9 cellular contexts compared by ENCODE assay signal in the genomic region with DNA sequence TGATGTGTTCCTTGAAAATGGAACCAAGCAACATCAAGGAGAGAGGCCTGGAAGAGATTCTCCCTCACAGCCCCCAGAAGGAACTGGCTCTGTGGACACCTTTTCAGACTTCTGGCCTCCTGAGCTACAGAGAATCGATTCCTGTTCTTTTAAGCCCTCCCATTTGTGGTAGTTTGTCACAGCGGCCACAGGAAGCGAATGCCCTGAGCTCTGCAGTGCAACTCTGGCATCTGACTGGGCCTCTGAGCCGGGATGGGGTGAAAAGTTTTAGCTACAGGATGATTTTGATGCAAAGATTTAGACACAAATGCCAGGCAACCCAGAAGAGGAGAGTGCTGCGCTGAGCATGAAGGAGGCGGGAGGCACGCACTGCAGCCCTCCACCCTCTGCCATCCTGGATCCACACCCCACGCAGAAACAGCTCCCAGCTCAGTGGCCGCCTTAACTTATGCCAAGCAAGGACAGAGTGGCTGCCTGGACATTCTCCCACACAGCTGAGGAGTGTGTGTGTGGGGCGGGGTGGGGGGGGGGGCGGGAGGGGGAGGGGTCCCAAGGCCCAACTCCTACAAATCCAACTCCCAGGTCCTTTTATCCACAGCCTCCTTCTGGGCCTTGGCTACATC. TPM values are rescaled to one million over a fixed set of nuclear protein-coding genes. Genes with fewer than 3 reads are reported as not detected.
DNase-seq lines count a peak whose midpoint lies in the region; ATAC-seq, FAIRE-seq and TF ChIP-seq lines count a peak whose summit lies in the region.
"Had no signal": no experiment of that assay in that cellular context is flagged by ENCODE, and none has a peak within 500 bp of the region (broad histone marks: within the 10 kb centered on the region; RNA-seq: fewer than 3 reads in every experiment).

No MANE protein-coding gene starts in this region.

- H3K4me3 ChIP-seq in GM12878 (no peak overlapping the region), mesendoderm (ENCODE audit: low read length) (no peak overlapping the region), tibial artery (peak overlapping the region; percentile 89 to 91)

- H3K56ac ChIP-seq in mesendoderm (ENCODE audit: low read length) = peak overlapping the region; percentile 56

- H3K27me3 Mint-ChIP-seq in activated naive CD4-positive, alpha-beta T cell treated with anti-CD3 and anti-CD28 coated beads, Interleukin-2, amount 50 U/mL, for 24 hours = peaks cover 2% of the 10 kb centered on the region

- WGBS in GM12878 (ENCODE audit: insufficient coverage, insufficient replicate concordance, low lambda C conversion rate, missing lambda C conversion rate) = 63% methylated on average over 9 of the region's 11 CpGs
- no CpG with 5 or more reads among the region's 11 CpGs for WGBS in mesendoderm (ENCODE audit: extremely low coverage, insufficient coverage, low lambda C conversion rate)

- peaks cover 13% of the 10 kb centered on the region for H3K4me1 Mint-ChIP-seq in activated naive CD4-positive, alpha-beta T cell treated with anti-CD3 and anti-CD28 coated beads, Interleukin-2, amount 50 U/mL, for 24 hours

- no peak for DNase-seq in activated naive CD4-positive, alpha-beta T cell treated with anti-CD3 and anti-CD28 coated beads, Interleukin-2, amount 50 U/mL, for 16 hours
- DNase-seq in GM12878 (ENCODE audit: low read depth, low spot score) = no peak
- DNase-seq in mesendoderm = no peak
- no peak for DNase-seq in tibial artery
- DNase-seq in HT-29 (ENCODE audit: low spot score) = no peak
- DNase-seq in T1000 (lab: John Stamatoyannopoulos, UW) = no peak
- DNase-seq: NCI-H1694 treated with DMSO at 0.1 percent for 48 hours had no signal

- SMC1A ChIA-PET in GM12878 (lab: Charles Lee; ENCODE audit: uncharacterized antibody, unreplicated experiment) = no interaction called here

- no peak overlapping the region for H4K5ac ChIP-seq in mesendoderm (ENCODE audit: low read length)

- peak overlapping the region; percentile 39 for H3K4me3 Mint-ChIP-seq in activated naive CD4-positive, alpha-beta T cell treated with anti-CD3 and anti-CD28 coated beads, Interleukin-2, amount 50 U/mL, for 24 hours

- no peak overlapping the region for H3K9ac ChIP-seq in GM12878 (ENCODE audit: control insufficient read depth, insufficient read depth, low read length)
- no peak overlapping the region for H3K9ac ChIP-seq in mesendoderm (ENCODE audit: low read length)

- H4K20me1 ChIP-seq in GM12878 (ENCODE audit: control insufficient read depth, insufficient read depth) = no peaks in the 10 kb centered on the region

- TF ChIP-seq CTCF in GM12878 (IDR thresholded peaks at IDR 0.05 in 2 of 3, conservative IDR thresholded peaks at IDR 0.05 in 1 of 3; ENCODE audit: control insufficient read depth in 2 of 3, extremely low read depth in 1 of 3, insufficient read depth in 1 of 3, low read depth in 3 of 3, low read length in 3 of 3) (no peak), tibial artery (IDR thresholded peaks at IDR 0.05) (no peak)

- no peak overlapping the region for H2BK120ac ChIP-seq in mesendoderm (ENCODE audit: low read depth, low read length)

- H3K18ac ChIP-seq in mesendoderm (ENCODE audit: low read length) = no peak overlapping the region

- no peak overlapping the region for H2BK15ac ChIP-seq in mesendoderm (replicated peaks; ENCODE audit: low read depth)

- no peak overlapping the region for H3K23ac ChIP-seq in mesendoderm (ENCODE audit: low read length)

- H3K9me3 Mint-ChIP-seq in activated naive CD4-positive, alpha-beta T cell treated with anti-CD3 and anti-CD28 coated beads, Interleukin-2, amount 50 U/mL, for 24 hours = no peaks in the 10 kb centered on the region

- H4K8ac ChIP-seq in mesendoderm (ENCODE audit: low read depth, low read length) = no peak overlapping the region

- no peaks in the 10 kb centered on the region for H3K36me3 ChIP-seq in GM12878 (ENCODE audit: control insufficient read depth in 2 of 2, insufficient read depth in 2 of 2, low read length in 1 of 2)
- no peaks in the 10 kb centered on the region for H3K36me3 ChIP-seq in mesendoderm (ENCODE audit: control insufficient read depth, insufficient read depth, low read length)
- no peaks in the 10 kb centered on the region for H3K36me3 ChIP-seq in tibial artery

- no peaks in the 10 kb centered on the region for H3K36me3 Mint-ChIP-seq in activated naive CD4-positive, alpha-beta T cell treated with anti-CD3 and anti-CD28 coated beads, Interleukin-2, amount 50 U/mL, for 24 hours

- ATAC-seq in GM12878 = no peak
- ATAC-seq in GM19324 (IDR thresholded peaks at IDR 0.05; ENCODE audit: low FRiP score, unreplicated experiment) = no peak

- CTCF ChIA-PET in GM12878 (lab: Yijun Ruan, JAX) = no interaction called here

- no peak overlapping the region for H3K4ac ChIP-seq in mesendoderm (ENCODE audit: low read depth, low read length)

- peaks cover 8% of the 10 kb centered on the region for H3K79me1 ChIP-seq in mesendoderm (ENCODE audit: low read length)

- no peak for FAIRE-seq in GM12878 (lab: Jason Lieb, UNC)

- in situ Hi-C loops in GM12878 (cut with MboI) = no loop called here

- no peak overlapping the region for H3K27ac Mint-ChIP-seq in activated naive CD4-positive, alpha-beta T cell treated with anti-CD3 and anti-CD28 coated beads, Interleukin-2, amount 50 U/mL, for 24 hours

- no peak overlapping the region for H2AFZ ChIP-seq in GM12878 (ENCODE audit: control insufficient read depth, low read depth, low read length)

- H3K4me2 ChIP-seq in GM12878 (ENCODE audit: control insufficient read depth, insufficient read depth) = 0 out of 2 replicates have a peak overlapping the region, but pooled peaks have one; percentile 60
- no peak overlapping the region for H3K4me2 ChIP-seq in mesendoderm (ENCODE audit: low read length)

- TF ChIP-seq POLR2A in GM12878 (IDR thresholded peaks at IDR 0.05; ENCODE audit: low read depth, low read length) = no peak

- TF ChIP-seq RAD21 in GM12878 (IDR thresholded peaks at IDR 0.05; ENCODE audit: insufficient read depth, low read depth, low read length) = no peak

- intact Hi-C loops in GM12878 (cut with micrococcal nuclease; ENCODE audit: unreplicated experiment) = no loop called here
- intact Hi-C loops in tibial artery (cut with DNase I; ENCODE audit: low total_unique reads) = loop anchor here (5.0 kb wide), 2 partner anchors 41 to 49 kb away; no protein-coding TSS in a partner anchor

- H3K27ac ChIP-seq in GM12878 (ENCODE audit: control insufficient read depth, insufficient read depth) (no peak overlapping the region), mesendoderm (ENCODE audit: low read depth, low read length) (no peak overlapping the region), tibial artery (peak overlapping the region; percentile 96 to 98)

- H3K27me3 ChIP-seq in GM12878 (replicated peaks in 1 of 2; ENCODE audit: control insufficient read depth in 2 of 2, insufficient read depth in 2 of 2, low read length in 1 of 2) (peaks cover 4 to 9% of the 10 kb centered on the region in 2 experiments; a peak in 3 of 4 replicates), mesendoderm (ENCODE audit: insufficient read depth, low read length, poor library complexity) (no peaks in the 10 kb centered on the region), tibial artery (no peaks in the 10 kb centered on the region)

- H3K4me1 ChIP-seq in GM12878 (ENCODE audit: control insufficient read depth, insufficient read depth, low read length) (peaks cover 2% of the 10 kb centered on the region; the same call in 1 of the 2 replicates), mesendoderm (ENCODE audit: control insufficient read depth, low read depth, low read length) (no peaks in the 10 kb centered on the region), tibial artery (peaks cover 0 to 76% (median 64%) of the 10 kb centered on the region in 4 donors)

- POLR2A ChIA-PET in GM12878 (lab: Charles Lee) = no interaction called here

- H3K79me2 ChIP-seq in GM12878 (ENCODE audit: control insufficient read depth, insufficient read depth, low read length) = no peaks in the 10 kb centered on the region
- peaks cover 4% of the 10 kb centered on the region for H3K79me2 ChIP-seq in mesendoderm (ENCODE audit: control insufficient read depth, insufficient read depth, low read length)

- TF ChIP-seq EP300 in GM12878 (IDR thresholded peaks at IDR 0.05; ENCODE audit: borderline replicate concordance in 1 of 2, control insufficient read depth in 1 of 2, low read depth in 2 of 2, low read length in 2 of 2) = no peak

- H2BK5ac ChIP-seq in mesendoderm (ENCODE audit: low read length) = no peak overlapping the region

- RAD21 ChIA-PET in GM12878 (lab: Charles Lee; ENCODE audit: unreplicated experiment) = no interaction called here

- H3K9me3 ChIP-seq in GM12878 (replicated peaks; ENCODE audit: control insufficient read depth, insufficient read depth, low read length) (no peaks in the 10 kb centered on the region), tibial artery (no peaks in the 10 kb centered on the region)

- H2AK5ac ChIP-seq in mesendoderm (ENCODE audit: low read length) = no peak overlapping the region

- BruUV-seq in GM12878 (replicated peaks; lab: Mats Ljungman, UMichigan) = no TSS peak

RNA-seq across cellular contexts. Expression of a gene that starts 2.2 kb away (rescaled TPM):
- total RNA-seq in GM12878 (2013; cell fraction: nucleolus; rRNA removed) = not detected in 2 replicates
- total RNA-seq in GM12878 (2014; rRNA removed) = not detected in 2 replicates
- total RNA-seq in GM12878 (2014; rRNA removed; fragmentation: Illumina TruSeq; extraction: Trizol) = not detected in 2 replicates
- total RNA-seq in GM12878 (2021) = 0.41 and 0.64 TPM in 2 replicates
- not detected for polyA plus RNA-seq in GM12878 (2011; ENCODE audit: low read depth)
- 0.03 TPM in 1 of 2 replicates, not detected in the other for polyA plus RNA-seq in GM12878 (2011; rRNA removed)
- polyA plus RNA-seq in GM12878 (2011; cell fraction: cytosol; rRNA removed) = 0.02 TPM in 1 of 2 replicates, not detected in the other
- polyA plus RNA-seq in GM12878 (2011; cell fraction: nucleus; rRNA removed) = not detected in 2 replicates
- not detected in 2 replicates for polyA plus RNA-seq in GM12878 (2012)
- polyA plus RNA-seq in GM12878 (2014; fragmentation: Illumina TruSeq; extraction: Trizol) = not detected in 2 replicates
- not detected for polyA plus RNA-seq in GM12878 (2014; fragmentation: Nextera tagmentation; extraction: Ambion mirVana)
- not detected in 2 replicates for polyA plus RNA-seq in GM12878 (2014; rRNA removed)
- under 1 TPM in 1 of 2 experiments, not detected in 1; 0.04 TPM for polyA plus RNA-seq in GM12878 (2016; fragmentation: Nextera tagmentation; extraction: Ambion mirVana)
- not detected in 2 replicates for polyA minus RNA-seq in GM12878 (2011; rRNA and poly(A)+ RNA removed)
- polyA minus RNA-seq in GM12878 (2011; cell fraction: cytosol; rRNA and poly(A)+ RNA removed) = not detected in 2 replicates
- not detected in 2 replicates for polyA minus RNA-seq in GM12878 (2011; cell fraction: nucleus; rRNA and poly(A)+ RNA removed)
- polyA plus RNA-seq in mesendoderm (2013, experiment 1 of 2) = 25.3 TPM
- 24.9 TPM for polyA plus RNA-seq in mesendoderm (2013, experiment 2 of 2)
- 10.5 and 12.6 TPM in 2 replicates for total RNA-seq in HT-29 (2014; rRNA removed; shearing (Covaris generic))

RNA-seq across cellular contexts. Expression of a gene that starts 20.0 kb away (rescaled TPM):
- not detected in 2 replicates for total RNA-seq in GM12878 (2013; cell fraction: nucleolus; rRNA removed)
- total RNA-seq in GM12878 (2014; rRNA removed) (not detected in 2 replicates), GM12878 (2014; rRNA removed; fragmentation: Illumina TruSeq; extraction: Trizol) (not detected in 2 replicates), GM12878 (2021) (not detected in 2 replicates)
- polyA plus RNA-seq in GM12878 (2011; ENCODE audit: low read depth) = not detected
- polyA plus RNA-seq in GM12878 (2011; rRNA removed) (not detected in 2 replicates), GM12878 (2014; fragmentation: Illumina TruSeq; extraction: Trizol) (not detected in 2 replicates), GM12878 (2014; fragmentation: Nextera tagmentation; extraction: Ambion mirVana) (not detected), GM12878 (2014; rRNA removed) (not detected in 2 replicates), GM12878 (2016; fragmentation: Nextera tagmentation; extraction: Ambion mirVana) (not detected)
- polyA plus RNA-seq in GM12878 (2011; cell fraction: cytosol; rRNA removed) = not detected in 2 replicates
- not detected in 2 replicates for polyA plus RNA-seq in GM12878 (2011; cell fraction: nucleus; rRNA removed)
- polyA plus RNA-seq in GM12878 (2012) = not detected in 2 replicates
- not detected in 2 replicates for polyA minus RNA-seq in GM12878 (2011; rRNA and poly(A)+ RNA removed)
- polyA minus RNA-seq in GM12878 (2011; cell fraction: cytosol; rRNA and poly(A)+ RNA removed) = not detected in 2 replicates
- not detected in 2 replicates for polyA minus RNA-seq in GM12878 (2011; cell fraction: nucleus; rRNA and poly(A)+ RNA removed)
- 0.06 TPM for polyA plus RNA-seq in mesendoderm (2013, experiment 1 of 2)
- polyA plus RNA-seq in mesendoderm (2013, experiment 2 of 2) = 0.03 TPM
- total RNA-seq in HT-29 (2014; rRNA removed; shearing (Covaris generic)) = 0.05 and 2.1 TPM in 2 replicates

RNA-seq across cellular contexts. Expression of a gene that starts 56.7 kb away (rescaled TPM):
- 2.4 and 4.0 TPM in 2 replicates for total RNA-seq in GM12878 (2013; cell fraction: nucleolus; rRNA removed)
- 1.9 and 2.2 TPM in 2 replicates for total RNA-seq in GM12878 (2014; rRNA removed)
- 1.0 TPM in 2 replicates for total RNA-seq in GM12878 (2014; rRNA removed; fragmentation: Illumina TruSeq; extraction: Trizol)
- total RNA-seq in GM12878 (2021) = 5.2 and 5.8 TPM in 2 replicates
- 1.5 TPM for polyA plus RNA-seq in GM12878 (2011; ENCODE audit: low read depth)
- 0.82 and 2.0 TPM in 2 replicates for polyA plus RNA-seq in GM12878 (2011; rRNA removed)
- 3.4 and 3.5 TPM in 2 replicates for polyA plus RNA-seq in GM12878 (2011; cell fraction: cytosol; rRNA removed)
- polyA plus RNA-seq in GM12878 (2011; cell fraction: nucleus; rRNA removed) = 9.5 and 14.8 TPM in 2 replicates
- polyA plus RNA-seq in GM12878 (2012) = 2.0 and 2.3 TPM in 2 replicates
- polyA plus RNA-seq in GM12878 (2014; fragmentation: Illumina TruSeq; extraction: Trizol) = 1.4 and 1.7 TPM in 2 replicates
- polyA plus RNA-seq in GM12878 (2014; fragmentation: Nextera tagmentation; extraction: Ambion mirVana) = under 1 TPM; 0.52 to 0.62 TPM
- 1.8 and 2.7 TPM in 2 replicates for polyA plus RNA-seq in GM12878 (2014; rRNA removed)
- polyA plus RNA-seq in GM12878 (2016; fragmentation: Nextera tagmentation; extraction: Ambion mirVana) = 1 to 10 TPM; 2.0 to 3.5 TPM
- polyA minus RNA-seq in GM12878 (2011; rRNA and poly(A)+ RNA removed) = 2.2 and 5.8 TPM in 2 replicates
- 4.8 and 5.2 TPM in 2 replicates for polyA minus RNA-seq in GM12878 (2011; cell fraction: cytosol; rRNA and poly(A)+ RNA removed)
- polyA minus RNA-seq in GM12878 (2011; cell fraction: nucleus; rRNA and poly(A)+ RNA removed) = 2.2 and 2.5 TPM in 2 replicates
- polyA plus RNA-seq in mesendoderm (2013, experiment 1 of 2) = 15.3 TPM
- polyA plus RNA-seq in mesendoderm (2013, experiment 2 of 2) = 15.6 TPM
- 1,319 and 1,392 TPM in 2 replicates for total RNA-seq in HT-29 (2014; rRNA removed; shearing (Covaris generic))

Comparison
In these comparisons a context has a peak if more than half of its experiments do, and no peak if none do; other contexts are left out.
1. H3K27ac ChIP-seq: peak in tibial artery (2 of 2); none in GM12878 (single experiment) and mesendoderm (single experiment).
2. H3K4me3 ChIP-seq: peak in tibial artery (2 of 2); none in GM12878 (single experiment) and mesendoderm (single experiment).
3. RNA of a gene that starts 56.7 kb away (total RNA-seq): 1,319 to 1,392 TPM in HT-29; 1.0 to 5.8 TPM in GM12878; every median in the first group is over 100 times any median in the second.